Comparison of ENCODE assay signal across 13 cellular contexts in genomic region chr18:50315100-50315871, GRCh38. TPM values are rescaled to one million over a fixed set of nuclear protein-coding genes. Genes with fewer than 3 reads are reported as not detected.
DNase-seq lines count a peak whose midpoint lies in the region; ATAC-seq, FAIRE-seq and TF ChIP-seq lines count a peak whose summit lies in the region.
"Had no signal": no experiment of that assay in that cellular context is flagged by ENCODE, and none has a peak within 500 bp of the region (broad histone marks: within the 10 kb centered on the region; RNA-seq: fewer than 3 reads in every experiment).

No MANE protein-coding gene starts in this region.

- no peak for FAIRE-seq in H54 (lab: Jason Lieb, UNC)

- ATAC-seq in GM18861 (IDR thresholded peaks at IDR 0.05; ENCODE audit: unreplicated experiment): peak; percentile 70
- ATAC-seq in GM21528 (IDR thresholded peaks at IDR 0.05; ENCODE audit: low FRiP score, unreplicated experiment): peak; percentile 77
- ATAC-seq in HG03103 (IDR thresholded peaks at IDR 0.05; ENCODE audit: low read depth, unreplicated experiment): peak; percentile 72
- ATAC-seq in left lobe of liver: peak; percentile 76
- ATAC-seq: Panc1 had no signal

- no peak for TF ChIP-seq POLR2A in H54 (IDR thresholded peaks at IDR 0.05; ENCODE audit: low read depth, low read length)

- DNase-seq in left lobe of liver (ENCODE audit: low spot score) (no peak), substantia nigra (lab: John Stamatoyannopoulos, UW) (no peak), H54 (ENCODE audit: insufficient read length, low spot score) (no peak), SIG-M5 (lab: John Stamatoyannopoulos, UW) (no peak)
- DNase-seq in effector CD8-positive, alpha-beta T cell (lab: John Stamatoyannopoulos, UW): no peak
- DNase-seq: effector CD4-positive, alpha-beta T cell; H7; stimulated activated naive CD4-positive, alpha-beta T cell treated with Interleukin-2 at 50 U/mL for 16 hours had no signal

- H3K27ac ChIP-seq in substantia nigra (ENCODE audit: low read depth, low read length, poor library complexity, severe bottlenecking): no peak overlapping the region
- H3K27ac ChIP-seq: hepatocyte had no signal

RNA-seq across cellular contexts. Expression of gene CXXC1, which starts 27.8 kb away (rescaled TPM):
- total RNA-seq in left lobe of liver: 35.1 TPM

RNA-seq across cellular contexts. Expression of gene MBD1, which starts 34.0 kb away (rescaled TPM):
- total RNA-seq in left lobe of liver: 33.6 TPM

RNA-seq across cellular contexts. Expression of gene CFAP53, which starts 49.0 kb away (rescaled TPM):
- 0.25 TPM for total RNA-seq in left lobe of liver
- total RNA-seq: H7 had no signal

RNA-seq across cellular contexts. Expression of gene SKA1, which starts 59.6 kb away (rescaled TPM):
- 0.15 TPM for total RNA-seq in left lobe of liver
